ENCODE assay signal across 11 cellular contexts in the genomic region with DNA sequence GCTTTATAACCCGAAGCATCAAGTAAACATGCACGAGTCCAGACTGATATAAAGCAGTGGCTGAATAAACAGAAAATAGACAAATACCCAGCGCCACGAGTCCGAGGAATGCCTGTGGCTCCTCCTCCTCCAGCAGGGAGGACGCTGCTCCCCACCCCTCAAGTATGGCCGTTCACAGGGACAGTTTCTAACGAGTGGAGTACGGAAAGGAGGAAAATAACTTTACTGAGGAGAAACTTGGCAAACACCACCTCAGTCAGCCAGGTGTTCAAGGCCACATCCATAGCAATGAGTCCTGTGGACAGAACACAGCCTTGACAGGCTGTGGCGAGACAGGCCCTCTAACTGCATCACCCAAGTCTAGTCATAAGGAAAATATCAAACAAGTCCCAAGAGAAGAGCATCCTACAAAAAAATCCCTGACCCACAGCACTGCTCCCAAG. TPM values are rescaled to one million over a fixed set of nuclear protein-coding genes. Genes with fewer than 3 reads are reported as not detected.
DNase-seq lines count a peak whose midpoint lies in the region; ATAC-seq and TF ChIP-seq lines count a peak whose summit lies in the region.
"Had no signal": no experiment of that assay in that cellular context is flagged by ENCODE, and none has a peak within 500 bp of the region (broad histone marks: within the 10 kb centered on the region; RNA-seq: fewer than 3 reads in every experiment).

No MANE protein-coding gene starts in this region.

- peaks cover 0 to 6% of the 10 kb centered on the region in 2 donors for H3K36me3 ChIP-seq in duodenal mucosa (ENCODE audit: control insufficient read depth in 1 of 2, insufficient read depth in 2 of 2, low read length in 2 of 2)
- H3K36me3 ChIP-seq in naive thymus-derived CD4-positive, alpha-beta T cell (ENCODE audit: control insufficient read depth in 2 of 3, insufficient read depth in 3 of 3, low read length in 3 of 3), result peaks cover 0 to 8% (median 0%) of the 10 kb centered on the region in 3 experiments
- H3K36me3 ChIP-seq: WERI-Rb-1 had no signal

- H3K9me3 Mint-ChIP-seq in activated naive CD4-positive, alpha-beta T cell treated with anti-CD3 and anti-CD28 coated beads for 36 hours, result no peaks in the 10 kb centered on the region
- peaks cover 0 to 1% (median 0%) of the 10 kb centered on the region in 11 donors for H3K9me3 Mint-ChIP-seq in naive thymus-derived CD4-positive, alpha-beta T cell
- H3K9me3 Mint-ChIP-seq in type B pancreatic cell, result no peaks in the 10 kb centered on the region

- no peaks in the 10 kb centered on the region for H3K9me3 ChIP-seq in duodenal mucosa (ENCODE audit: control insufficient read depth in 1 of 2, low read length in 2 of 2)
- no peaks in the 10 kb centered on the region for H3K9me3 ChIP-seq in naive thymus-derived CD4-positive, alpha-beta T cell (ENCODE audit: control insufficient read depth in 2 of 3, low read length in 3 of 3)
- H3K9me3 ChIP-seq: MG63 had no signal

- H3K4me1 Mint-ChIP-seq in activated naive CD4-positive, alpha-beta T cell treated with anti-CD3 and anti-CD28 coated beads for 36 hours (ENCODE audit: low read depth), result peaks cover 49% of the 10 kb centered on the region
- H3K4me1 Mint-ChIP-seq in naive thymus-derived CD4-positive, alpha-beta T cell, result peaks cover 48 to 70% (median 66%) of the 10 kb centered on the region in 7 donors
- peaks cover 43% of the 10 kb centered on the region for H3K4me1 Mint-ChIP-seq in type B pancreatic cell (ENCODE audit: unreplicated experiment)

- no peak for ATAC-seq in naive thymus-derived CD4-positive, alpha-beta T cell
- ATAC-seq in SK-N-SH treated with all-trans-retinoic acid at 6 μM for 48 hours, result no peak
- no peak for ATAC-seq in HG03571 (IDR thresholded peaks at IDR 0.05; ENCODE audit: unreplicated experiment)

- peak overlapping the region; percentile 5 for H3K4me3 Mint-ChIP-seq in activated naive CD4-positive, alpha-beta T cell treated with anti-CD3 and anti-CD28 coated beads for 36 hours
- H3K4me3 Mint-ChIP-seq in naive thymus-derived CD4-positive, alpha-beta T cell, result peak overlapping the region in 8 of 10 donors; percentile 3 to 63 (median 48)
- H3K4me3 Mint-ChIP-seq in type B pancreatic cell, result no peak overlapping the region

- CTCF ChIA-PET in activated naive CD4-positive, alpha-beta T cell treated with anti-CD3 and anti-CD28 coated beads for 36 hours (lab: Charles Lee), result no interaction called here
- CTCF ChIA-PET in naive thymus-derived CD4-positive, alpha-beta T cell (lab: Charles Lee), result no interaction called here

- TF ChIP-seq CTCF in type B pancreatic cell (conservative IDR thresholded peaks at IDR 0.05) (no peak), GM13977 (IDR thresholded peaks at IDR 0.05; ENCODE audit: extremely low read depth, insufficient read depth, missing control alignments) (no peak)

- H3K27ac Mint-ChIP-seq in activated naive CD4-positive, alpha-beta T cell treated with anti-CD3 and anti-CD28 coated beads for 36 hours, result no peak overlapping the region
- peak overlapping the region in 6 of 9 donors; percentile 13 to 76 (median 45) for H3K27ac Mint-ChIP-seq in naive thymus-derived CD4-positive, alpha-beta T cell
- peak overlapping the region; percentile 42 for H3K27ac Mint-ChIP-seq in type B pancreatic cell

- H3K27ac ChIP-seq in duodenal mucosa (ENCODE audit: low read depth, low read length), result peak overlapping the region; percentile 57
- no peak overlapping the region for H3K27ac ChIP-seq in naive thymus-derived CD4-positive, alpha-beta T cell (ENCODE audit: low read depth, low read length)
- H3K27ac ChIP-seq: WERI-Rb-1 had no signal

- peak overlapping the region; percentile 10 to 50 for H3K4me3 ChIP-seq in duodenal mucosa (ENCODE audit: low read depth in 1 of 2, low read length in 2 of 2)
- no peak overlapping the region for H3K4me3 ChIP-seq in naive thymus-derived CD4-positive, alpha-beta T cell (ENCODE audit: low read length)
- H3K4me3 ChIP-seq: MG63 had no signal

- no peaks in the 10 kb centered on the region for H3K27me3 ChIP-seq in duodenal mucosa (ENCODE audit: control insufficient read depth in 1 of 2, insufficient read depth in 2 of 2, low read length in 2 of 2)
- no peaks in the 10 kb centered on the region for H3K27me3 ChIP-seq in naive thymus-derived CD4-positive, alpha-beta T cell (ENCODE audit: control insufficient read depth in 2 of 2, insufficient read depth in 2 of 2, low read length in 2 of 2)
- H3K27me3 ChIP-seq: MG63 had no signal

- H3K4me1 ChIP-seq in duodenal mucosa (ENCODE audit: control insufficient read depth in 1 of 2, insufficient read depth in 2 of 2, low read length in 2 of 2), result peaks cover 46 to 56% of the 10 kb centered on the region in 2 donors
- H3K4me1 ChIP-seq in naive thymus-derived CD4-positive, alpha-beta T cell (ENCODE audit: control insufficient read depth in 2 of 2, insufficient read depth in 2 of 2, low read length in 2 of 2), result peaks cover 6 to 20% of the 10 kb centered on the region in 2 donors

- H3K9ac ChIP-seq in duodenal mucosa (ENCODE audit: low read depth in 1 of 2, low read length in 2 of 2), result peak overlapping the region in 1 of 2 donors; percentile 35

- no peaks in the 10 kb centered on the region for H3K27me3 Mint-ChIP-seq in activated naive CD4-positive, alpha-beta T cell treated with anti-CD3 and anti-CD28 coated beads for 36 hours (ENCODE audit: low read depth)
- H3K27me3 Mint-ChIP-seq in naive thymus-derived CD4-positive, alpha-beta T cell, result no peaks in the 10 kb centered on the region
- no peaks in the 10 kb centered on the region for H3K27me3 Mint-ChIP-seq in type B pancreatic cell

- intact Hi-C loops in activated naive CD4-positive, alpha-beta T cell treated with anti-CD3 and anti-CD28 coated beads for 36 hours (cut with micrococcal nuclease), result no loop called here
- intact Hi-C loops in naive thymus-derived CD4-positive, alpha-beta T cell (cut with micrococcal nuclease), result no loop called here

- no peak for DNase-seq in activated naive CD4-positive, alpha-beta T cell treated with anti-CD3 and anti-CD28 coated beads for 36 hours
- no peak for DNase-seq in activated naive CD4-positive, alpha-beta T cell treated with anti-CD3 and anti-CD28 coated beads, Interleukin-2, amount 50 U/mL, for 16 hours
- no peak for DNase-seq in naive thymus-derived CD4-positive, alpha-beta T cell
- DNase-seq in type B pancreatic cell (ENCODE audit: extremely low spot score, unreplicated experiment) (no peak), GM13977 (ENCODE audit: low spot score) (no peak)
- DNase-seq: MG63; stimulated activated naive CD4-positive, alpha-beta T cell treated with Interleukin-2 at 50 U/mL for 16 hours; WERI-Rb-1 had no signal

- in situ Hi-C loops in GM13977 (cut with MboI; ENCODE audit: low pct_unique_long_range_greater_than_20kb, low sequenced_read_pairs, unreplicated experiment), result no loop called here

- POLR2A ChIA-PET in naive thymus-derived CD4-positive, alpha-beta T cell (lab: Charles Lee), result no interaction called here

- peaks cover 7% of the 10 kb centered on the region for H3K36me3 Mint-ChIP-seq in activated naive CD4-positive, alpha-beta T cell treated with anti-CD3 and anti-CD28 coated beads for 36 hours (ENCODE audit: low read depth)
- H3K36me3 Mint-ChIP-seq in naive thymus-derived CD4-positive, alpha-beta T cell, result peaks cover 0 to 35% (median 4%) of the 10 kb centered on the region in 5 donors
- H3K36me3 Mint-ChIP-seq in type B pancreatic cell, result peaks cover 12% of the 10 kb centered on the region

TF ChIP-seq in SK-N-SH treated with all-trans-retinoic acid at 6 μM for 48 hours, 23 proteins besides CTCF, POLR2A, EP300 and RAD21 (continues in another document):
- no peak for TF ChIP-seq TSHZ2 (CRISPR knock-in tag; IDR thresholded peaks at IDR 0.05)

RNA-seq across cellular contexts. Expression of gene ZDHHC7, which starts 9.2 kb away (rescaled TPM):
- total RNA-seq in activated naive CD4-positive, alpha-beta T cell treated with anti-CD3 and anti-CD28 coated beads for 36 hours, result 10 to 100 TPM; 16.6 to 17.9 TPM
- total RNA-seq in naive thymus-derived CD4-positive, alpha-beta T cell, result 10 to 100 TPM; 31.7 to 62.2 (median 33.4) TPM
- 10 to 100 TPM; 33.2 to 47.7 TPM for polyA plus RNA-seq in naive thymus-derived CD4-positive, alpha-beta T cell
- 47.1 and 55.0 TPM in 2 replicates for total RNA-seq in type B pancreatic cell (ENCODE audit: low replicate concordance)

RNA-seq across cellular contexts. Expression of gene KIAA0513, which starts 25.5 kb away (rescaled TPM):
- total RNA-seq in activated naive CD4-positive, alpha-beta T cell treated with anti-CD3 and anti-CD28 coated beads for 36 hours, result 1 to 10 TPM; 9.7 to 9.8 TPM
- 10 to 100 TPM in 4 of 5 experiments, 1 to 10 TPM in 1; 9.5 to 28.9 (median 15.1) TPM for total RNA-seq in naive thymus-derived CD4-positive, alpha-beta T cell
- 1 to 10 TPM; 6.9 to 7.9 TPM for polyA plus RNA-seq in naive thymus-derived CD4-positive, alpha-beta T cell
- total RNA-seq in type B pancreatic cell (ENCODE audit: low replicate concordance), result 12.9 and 30.4 TPM in 2 replicates
